In the genomic region with DNA sequence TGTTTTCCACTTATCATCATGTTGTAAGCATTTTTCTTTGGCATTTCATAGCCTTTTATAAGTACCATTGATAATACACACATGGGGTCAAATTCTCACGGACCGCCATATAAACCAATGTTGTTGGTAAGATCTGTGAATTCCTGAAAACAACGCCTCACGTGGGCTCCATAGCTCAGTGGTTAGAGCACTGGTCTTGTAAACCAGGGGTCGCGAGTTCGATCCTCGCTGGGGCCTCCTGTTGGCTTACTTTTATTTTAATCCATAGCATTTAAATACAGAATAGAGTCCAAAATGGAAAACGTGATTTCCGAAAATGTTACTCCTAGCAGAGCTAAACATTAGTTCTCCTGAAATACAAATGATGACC, we compare ENCODE assay signal across 1 cellular context.
TF ChIP-seq lines count a peak whose summit lies in the region.

No MANE protein-coding gene starts in this region.

TF ChIP-seq in HepG2, 621 proteins besides CTCF, POLR2A, EP300 and RAD21 (continued from another document):
- TF ChIP-seq MLLT10 (CRISPR knock-in tag; IDR thresholded peaks at IDR 0.05): no peak
- TF ChIP-seq ZNF629 (CRISPR knock-in tag; conservative IDR thresholded peaks at IDR 0.05): peak; percentile 44
- no peak for TF ChIP-seq SIN3A (IDR thresholded peaks at IDR 0.05; ENCODE audit: borderline replicate concordance, low read depth, low read length)
- TF ChIP-seq ZNF451 (CRISPR knock-in tag; IDR thresholded peaks at IDR 0.05): no peak
- no peak for TF ChIP-seq SYNCRIP (IDR thresholded peaks at IDR 0.05; ENCODE audit: insufficient read depth, low read depth, low read length)
- no peak for TF ChIP-seq CCDC6 (CRISPR knock-in tag; IDR thresholded peaks at IDR 0.05)
- TF ChIP-seq TAF1 (CRISPR knock-in tag; IDR thresholded peaks at IDR 0.05): no peak
- TF ChIP-seq ZBTB21 (CRISPR knock-in tag; IDR thresholded peaks at IDR 0.05): no peak
- TF ChIP-seq ZNF205 (CRISPR knock-in tag; IDR thresholded peaks at IDR 0.05): no peak
- no peak for TF ChIP-seq ZNF83 (CRISPR knock-in tag; IDR thresholded peaks at IDR 0.05; ENCODE audit: borderline replicate concordance)
- TF ChIP-seq KDM3A (CRISPR knock-in tag; IDR thresholded peaks at IDR 0.05; ENCODE audit: low read depth): no peak
- TF ChIP-seq, protein P1, sequence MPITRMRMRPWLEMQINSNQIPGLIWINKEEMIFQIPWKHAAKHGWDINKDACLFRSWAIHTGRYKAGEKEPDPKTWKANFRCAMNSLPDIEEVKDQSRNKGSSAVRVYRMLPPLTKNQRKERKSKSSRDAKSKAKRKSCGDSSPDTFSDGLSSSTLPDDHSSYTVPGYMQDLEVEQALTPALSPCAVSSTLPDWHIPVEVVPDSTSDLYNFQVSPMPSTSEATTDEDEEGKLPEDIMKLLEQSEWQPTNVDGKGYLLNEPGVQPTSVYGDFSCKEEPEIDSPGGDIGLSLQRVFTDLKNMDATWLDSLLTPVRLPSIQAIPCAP (CRISPR knock-in tag; IDR thresholded peaks at IDR 0.05; ENCODE audit: low read depth): no peak
- no peak for TF ChIP-seq PHF8 (CRISPR knock-in tag; IDR thresholded peaks at IDR 0.05)
- peak; percentile 90; the same call in 1 of the 2 replicates for TF ChIP-seq MAF1 (CRISPR knock-in tag; IDR thresholded peaks at IDR 0.05; ENCODE audit: borderline replicate concordance)
- 0 out of 3 replicates have a peak, but pooled peaks have one; percentile 11 for TF ChIP-seq MXI1 (IDR thresholded peaks at IDR 0.05; ENCODE audit: borderline replicate concordance, low read depth, low read length)
- TF ChIP-seq, protein P2, sequence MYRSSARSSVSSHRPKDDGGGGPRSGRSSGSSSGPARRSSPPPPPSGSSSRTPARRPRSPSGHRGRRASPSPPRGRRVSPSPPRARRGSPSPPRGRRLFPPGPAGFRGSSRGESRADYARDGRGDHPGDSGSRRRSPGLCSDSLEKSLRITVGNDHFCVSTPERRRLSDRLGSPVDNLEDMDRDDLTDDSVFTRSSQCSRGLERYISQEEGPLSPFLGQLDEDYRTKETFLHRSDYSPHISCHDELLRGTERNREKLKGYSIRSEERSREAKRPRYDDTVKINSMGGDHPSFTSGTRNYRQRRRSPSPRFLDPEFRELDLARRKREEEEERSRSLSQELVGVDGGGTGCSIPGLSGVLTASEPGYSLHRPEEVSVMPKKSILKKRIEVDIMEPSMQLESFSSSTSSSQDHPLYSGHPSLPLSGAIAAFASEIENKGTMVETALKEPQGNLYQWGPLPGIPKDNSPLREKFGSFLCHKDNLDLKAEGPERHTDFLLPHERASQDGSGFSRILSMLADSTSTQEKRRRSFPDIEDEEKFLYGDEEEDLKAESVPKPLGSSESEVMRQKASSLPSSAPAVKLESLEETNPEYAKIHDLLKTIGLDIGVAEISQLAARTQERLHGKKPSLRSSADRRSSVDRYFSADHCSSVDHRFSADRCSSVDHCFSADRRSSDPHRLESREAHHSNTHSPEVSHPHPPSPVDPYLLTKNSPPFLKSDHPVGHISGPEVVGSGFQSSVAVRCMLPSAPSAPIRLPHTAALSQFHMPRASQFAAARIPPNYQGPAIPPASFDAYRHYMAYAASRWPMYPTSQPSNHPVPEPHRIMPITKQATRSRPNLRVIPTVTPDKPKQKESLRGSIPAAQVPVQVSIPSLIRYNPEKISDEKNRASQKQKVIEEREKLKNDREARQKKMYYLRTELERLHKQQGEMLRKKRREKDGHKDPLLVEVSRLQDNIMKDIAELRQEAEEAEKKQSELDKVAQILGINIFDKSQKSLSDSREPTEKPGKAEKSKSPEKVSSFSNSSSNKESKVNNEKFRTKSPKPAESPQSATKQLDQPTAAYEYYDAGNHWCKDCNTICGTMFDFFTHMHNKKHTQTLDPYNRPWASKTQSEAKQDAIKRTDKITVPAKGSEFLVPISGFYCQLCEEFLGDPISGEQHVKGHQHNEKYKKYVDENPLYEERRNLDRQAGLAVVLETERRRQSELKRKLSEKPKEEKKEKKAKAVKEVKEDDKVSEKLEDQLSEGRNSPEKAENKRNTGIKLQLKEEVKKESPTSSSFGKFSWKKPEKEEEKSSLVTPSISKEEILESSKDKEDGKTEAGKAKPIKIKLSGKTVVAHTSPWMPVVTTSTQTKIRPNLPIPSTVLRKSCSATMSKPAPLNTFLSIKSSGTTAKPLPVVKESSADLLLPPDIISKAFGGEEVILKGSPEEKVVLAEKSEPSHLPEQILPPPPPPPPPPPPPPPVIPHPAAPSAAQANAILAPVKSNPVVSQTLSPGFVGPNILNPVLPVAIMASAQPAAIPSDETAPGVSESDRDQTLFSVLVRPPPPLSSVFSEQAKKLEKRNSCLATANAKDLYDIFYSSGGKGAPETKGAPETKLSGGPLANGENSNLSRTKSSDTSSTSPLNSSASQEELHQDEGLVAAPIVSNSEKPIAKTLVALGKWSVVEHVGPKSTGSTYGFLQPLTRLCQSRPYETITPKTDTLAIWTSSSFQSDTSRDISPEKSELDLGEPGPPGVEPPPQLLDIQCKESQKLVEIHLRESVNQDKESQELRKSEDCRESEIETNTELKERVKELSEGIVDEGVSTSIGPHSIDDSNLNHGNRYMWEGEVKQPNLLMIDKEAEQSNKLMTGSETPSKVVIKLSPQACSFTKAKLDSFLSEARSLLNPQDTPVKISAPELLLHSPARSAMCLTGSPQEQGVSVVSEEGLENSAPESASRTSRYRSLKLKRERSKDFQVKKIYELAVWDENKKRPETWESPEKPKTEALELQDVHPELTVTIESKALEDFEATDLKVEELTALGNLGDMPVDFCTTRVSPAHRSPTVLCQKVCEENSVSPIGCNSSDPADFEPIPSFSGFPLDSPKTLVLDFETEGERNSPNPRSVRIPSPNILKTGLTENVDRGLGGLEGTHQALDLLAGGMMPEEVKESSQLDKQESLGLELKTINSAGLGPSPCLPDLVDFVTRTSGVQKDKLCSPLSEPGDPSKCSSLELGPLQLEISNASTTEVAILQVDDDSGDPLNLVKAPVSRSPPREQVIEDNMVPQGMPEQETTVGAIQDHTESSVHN (CRISPR knock-in tag; IDR thresholded peaks at IDR 0.05): no peak
- TF ChIP-seq, protein P3, sequence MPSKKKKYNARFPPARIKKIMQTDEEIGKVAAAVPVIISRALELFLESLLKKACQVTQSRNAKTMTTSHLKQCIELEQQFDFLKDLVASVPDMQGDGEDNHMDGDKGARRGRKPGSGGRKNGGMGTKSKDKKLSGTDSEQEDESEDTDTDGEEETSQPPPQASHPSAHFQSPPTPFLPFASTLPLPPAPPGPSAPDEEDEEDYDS (CRISPR knock-in tag; IDR thresholded peaks at IDR 0.05): no peak
- TF ChIP-seq, protein P4, sequence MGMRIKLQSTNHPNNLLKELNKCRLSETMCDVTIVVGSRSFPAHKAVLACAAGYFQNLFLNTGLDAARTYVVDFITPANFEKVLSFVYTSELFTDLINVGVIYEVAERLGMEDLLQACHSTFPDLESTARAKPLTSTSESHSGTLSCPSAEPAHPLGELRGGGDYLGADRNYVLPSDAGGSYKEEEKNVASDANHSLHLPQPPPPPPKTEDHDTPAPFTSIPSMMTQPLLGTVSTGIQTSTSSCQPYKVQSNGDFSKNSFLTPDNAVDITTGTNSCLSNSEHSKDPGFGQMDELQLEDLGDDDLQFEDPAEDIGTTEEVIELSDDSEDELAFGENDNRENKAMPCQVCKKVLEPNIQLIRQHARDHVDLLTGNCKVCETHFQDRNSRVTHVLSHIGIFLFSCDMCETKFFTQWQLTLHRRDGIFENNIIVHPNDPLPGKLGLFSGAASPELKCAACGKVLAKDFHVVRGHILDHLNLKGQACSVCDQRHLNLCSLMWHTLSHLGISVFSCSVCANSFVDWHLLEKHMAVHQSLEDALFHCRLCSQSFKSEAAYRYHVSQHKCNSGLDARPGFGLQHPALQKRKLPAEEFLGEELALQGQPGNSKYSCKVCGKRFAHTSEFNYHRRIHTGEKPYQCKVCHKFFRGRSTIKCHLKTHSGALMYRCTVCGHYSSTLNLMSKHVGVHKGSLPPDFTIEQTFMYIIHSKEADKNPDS (CRISPR knock-in tag; IDR thresholded peaks at IDR 0.05): no peak
- 0 out of 2 replicates have a peak, but pooled peaks have one; percentile 10 for TF ChIP-seq ZNF644 (CRISPR knock-in tag; IDR thresholded peaks at IDR 0.05; ENCODE audit: low read depth)
- TF ChIP-seq AGO1 (IDR thresholded peaks at IDR 0.05; ENCODE audit: low read depth, low read length, poor library complexity, severe bottlenecking): no peak
